ENCODE assay signal across 21 cellular contexts in genomic region chr11:14803846-14804245, GRCh38.
DNase-seq lines count a peak whose midpoint lies in the region; ATAC-seq, FAIRE-seq and TF ChIP-seq lines count a peak whose summit lies in the region.
"Had no signal": no experiment of that assay in that cellular context is flagged by ENCODE, and none has a peak within 500 bp of the region (broad histone marks: within the 10 kb centered on the region; RNA-seq: fewer than 3 reads in every experiment).

No MANE protein-coding gene starts in this region.

- H3K4me3 Mint-ChIP-seq in activated CD4-positive, alpha-beta T cell treated with anti-CD3 and anti-CD28 coated beads for 36 hours = no peak overlapping the region
- no peak overlapping the region for H3K4me3 Mint-ChIP-seq in activated CD4-positive, alpha-beta T cell treated with anti-CD3 and anti-CD28 coated beads, Interleukin-2, amount 10 ng/mL, durations not matched to agents 24 days and 14 days
- H3K4me3 Mint-ChIP-seq: B cell; CD8-positive, alpha-beta memory T cell; GM23338 had no signal

- POLR2A ChIA-PET in activated CD4-positive, alpha-beta T cell treated with anti-CD3 and anti-CD28 coated beads for 36 hours (lab: Charles Lee) = no interaction called here
- POLR2A ChIA-PET in A549 (lab: Yijun Ruan, JAX) = no interaction called here

- H3K9me3 Mint-ChIP-seq in activated CD4-positive, alpha-beta T cell treated with anti-CD3 and anti-CD28 coated beads for 36 hours (ENCODE audit: low read depth) = peaks cover 6% of the 10 kb centered on the region
- H3K9me3 Mint-ChIP-seq in activated CD4-positive, alpha-beta T cell treated with anti-CD3 and anti-CD28 coated beads, Interleukin-2, amount 10 ng/mL, durations not matched to agents 24 days and 14 days = peaks cover 14% of the 10 kb centered on the region

- no peak for TF ChIP-seq POLR2A in A549 (IDR thresholded peaks at IDR 0.05; ENCODE audit: low read length)

- intact Hi-C loops in activated CD4-positive, alpha-beta T cell treated with anti-CD3 and anti-CD28 coated beads for 36 hours (cut with DNase I, micrococcal nuclease) = no loop called here
- intact Hi-C loops in activated CD4-positive, alpha-beta T cell treated with anti-CD3 and anti-CD28 coated beads, Interleukin-2, amount 10 ng/mL, durations not matched to agents 24 days and 14 days (cut with micrococcal nuclease) = no loop called here

- DNase-seq in activated CD4-positive, alpha-beta T cell treated with anti-CD3 and anti-CD28 coated beads for 36 hours = no peak
- no peak for DNase-seq in activated CD4-positive, alpha-beta T cell treated with anti-CD3 and anti-CD28 coated beads, Interleukin-2, amount 10 ng/mL, durations not matched to agents 24 days and 14 days
- no peak for DNase-seq in A549 (ENCODE audit: low read depth in 1 of 2, low spot score in 1 of 2)
- peak; percentile 9 for DNase-seq in RKO (ENCODE audit: low spot score)
- DNase-seq in iris pigment epithelial cell (ENCODE audit: low read depth) = peak; percentile 4
- DNase-seq in activated CD8-positive, alpha-beta memory T cell treated with anti-CD3 and anti-CD28 coated beads, Interleukin-2, amount 50 U/mL, for 4 hours = no peak
- DNase-seq in globus pallidus (ENCODE audit: low spot score) = no peak
- DNase-seq: 8988T; CD8-positive, alpha-beta memory T cell; COR-L47; DMS 273 treated with DMSO at 0.1 percent for 48 hours; DMS53; DND-41; EL; HCEC 1CT had no signal

- peaks cover 13% of the 10 kb centered on the region for H3K4me1 ChIP-seq in A549

- peaks cover 8% of the 10 kb centered on the region for H3K4me1 Mint-ChIP-seq in activated CD4-positive, alpha-beta T cell treated with anti-CD3 and anti-CD28 coated beads for 36 hours
- peaks cover 14% of the 10 kb centered on the region for H3K4me1 Mint-ChIP-seq in activated CD4-positive, alpha-beta T cell treated with anti-CD3 and anti-CD28 coated beads, Interleukin-2, amount 10 ng/mL, durations not matched to agents 24 days and 14 days
- H3K4me1 Mint-ChIP-seq: B cell, GM23338 had no signal

- H3K27ac Mint-ChIP-seq in activated CD4-positive, alpha-beta T cell treated with anti-CD3 and anti-CD28 coated beads for 36 hours = no peak overlapping the region
- H3K27ac Mint-ChIP-seq in activated CD4-positive, alpha-beta T cell treated with anti-CD3 and anti-CD28 coated beads, Interleukin-2, amount 10 ng/mL, durations not matched to agents 24 days and 14 days = no peak overlapping the region
- H3K27ac Mint-ChIP-seq: B cell, GM23338 had no signal

- ATAC-seq in activated CD4-positive, alpha-beta T cell treated with anti-CD3 and anti-CD28 coated beads for 36 hours = peak; percentile 51
- no peak for ATAC-seq in A549
- ATAC-seq: GM12878, GM23338 had no signal

- TF ChIP-seq RAD21 in A549 (conservative IDR thresholded peaks at IDR 0.05 in 1 of 2, IDR thresholded peaks at IDR 0.05 in 1 of 2) = no peak

- CTCF ChIA-PET in activated CD4-positive, alpha-beta T cell treated with anti-CD3 and anti-CD28 coated beads for 36 hours (lab: Charles Lee) = interaction anchor here (0.7 to 0.9 kb wide), 3 partner anchors 99 to 273 kb away, joined by 3 to 4 read pairs (median 3); no protein-coding TSS in a partner anchor
- CTCF ChIA-PET in A549 (lab: Yijun Ruan, JAX) = interaction anchor here (0.7 to 7.8 kb wide), 2 partner anchors 103 to 677 kb away, joined by 4 to 36 read pairs; no protein-coding TSS in a partner anchor

- no peak for TF ChIP-seq EP300 in A549 (IDR thresholded peaks at IDR 0.05)

- TF ChIP-seq CTCF in A549 (IDR thresholded peaks at IDR 0.05) = no peak

- H3K9me3 ChIP-seq in A549 = no peaks in the 10 kb centered on the region

- peaks cover 54% of the 10 kb centered on the region for H3K36me3 Mint-ChIP-seq in activated CD4-positive, alpha-beta T cell treated with anti-CD3 and anti-CD28 coated beads for 36 hours (ENCODE audit: low read depth)
- peaks cover 79% of the 10 kb centered on the region for H3K36me3 Mint-ChIP-seq in activated CD4-positive, alpha-beta T cell treated with anti-CD3 and anti-CD28 coated beads, Interleukin-2, amount 10 ng/mL, durations not matched to agents 24 days and 14 days (ENCODE audit: low read depth)

- no peak overlapping the region for H3K4me3 ChIP-seq in A549
- H3K4me3 ChIP-seq: BLaER1 treated with 17β-estradiol and CSF1 and Interleukin-3, amounts not matched to agents 10 nM and 100 nM; GM12878; GM23338 had no signal

- 25% methylated on average over 2 of the region's 2 CpGs for WGBS in A549 (ENCODE audit: missing lambda C conversion rate)

- no peaks in the 10 kb centered on the region for H3K27me3 Mint-ChIP-seq in activated CD4-positive, alpha-beta T cell treated with anti-CD3 and anti-CD28 coated beads for 36 hours
- no peaks in the 10 kb centered on the region for H3K27me3 Mint-ChIP-seq in activated CD4-positive, alpha-beta T cell treated with anti-CD3 and anti-CD28 coated beads, Interleukin-2, amount 10 ng/mL, durations not matched to agents 24 days and 14 days

- H3K27ac ChIP-seq in A549 = no peak overlapping the region
- H3K27ac ChIP-seq: BLaER1 treated with 17β-estradiol and CSF1 and Interleukin-3, amounts not matched to agents 10 nM and 100 nM; HL-60 had no signal

- 0 out of 3 replicates have a peak overlapping the region, but pooled peaks have one; percentile 8 for H3K4me2 ChIP-seq in A549
- H3K4me2 ChIP-seq: BLaER1 treated with 17β-estradiol and CSF1 and Interleukin-3, amounts not matched to agents 10 nM and 100 nM; GM23338 had no signal

- FAIRE-seq in A549 (lab: Jason Lieb, UNC) = no peak
- FAIRE-seq: GM12878, H54 had no signal

TF ChIP-seq in A549, 52 proteins besides CTCF, POLR2A, EP300 and RAD21:
- TF ChIP-seq HES2 (IDR thresholded peaks at IDR 0.05) (no peak), HOXA7 (CRISPR knock-in tag; IDR thresholded peaks at IDR 0.05) (no peak), FOXS1 (CRISPR knock-in tag; IDR thresholded peaks at IDR 0.05) (no peak), CEBPB (IDR thresholded peaks at IDR 0.05) (no peak), NR3C1 (IDR thresholded peaks at IDR 0.05) (no peak), ESRRA (IDR thresholded peaks at IDR 0.05; ENCODE audit: borderline replicate concordance, low read length) (no peak), JUN (IDR thresholded peaks at IDR 0.05) (no peak)

Comparison
In these comparisons a context has a peak if more than half of its experiments do, and no peak if none do; other contexts are left out.
1. DNase-seq: peak in RKO (single experiment) and iris pigment epithelial cell (single experiment); none in activated CD4-positive, alpha-beta T cell treated with anti-CD3 and anti-CD28 coated beads for 36 hours (single experiment), activated CD4-positive, alpha-beta T cell treated with anti-CD3 and anti-CD28 coated beads, Interleukin-2, amount 10 ng/mL, durations not matched to agents 24 days and 14 days (single experiment), A549 (0 of 2), activated CD8-positive, alpha-beta memory T cell treated with anti-CD3 and anti-CD28 coated beads, Interleukin-2, amount 50 U/mL, for 4 hours (single experiment) and globus pallidus (single experiment).